18 cellular contexts compared by ENCODE assay signal in the genomic region with DNA sequence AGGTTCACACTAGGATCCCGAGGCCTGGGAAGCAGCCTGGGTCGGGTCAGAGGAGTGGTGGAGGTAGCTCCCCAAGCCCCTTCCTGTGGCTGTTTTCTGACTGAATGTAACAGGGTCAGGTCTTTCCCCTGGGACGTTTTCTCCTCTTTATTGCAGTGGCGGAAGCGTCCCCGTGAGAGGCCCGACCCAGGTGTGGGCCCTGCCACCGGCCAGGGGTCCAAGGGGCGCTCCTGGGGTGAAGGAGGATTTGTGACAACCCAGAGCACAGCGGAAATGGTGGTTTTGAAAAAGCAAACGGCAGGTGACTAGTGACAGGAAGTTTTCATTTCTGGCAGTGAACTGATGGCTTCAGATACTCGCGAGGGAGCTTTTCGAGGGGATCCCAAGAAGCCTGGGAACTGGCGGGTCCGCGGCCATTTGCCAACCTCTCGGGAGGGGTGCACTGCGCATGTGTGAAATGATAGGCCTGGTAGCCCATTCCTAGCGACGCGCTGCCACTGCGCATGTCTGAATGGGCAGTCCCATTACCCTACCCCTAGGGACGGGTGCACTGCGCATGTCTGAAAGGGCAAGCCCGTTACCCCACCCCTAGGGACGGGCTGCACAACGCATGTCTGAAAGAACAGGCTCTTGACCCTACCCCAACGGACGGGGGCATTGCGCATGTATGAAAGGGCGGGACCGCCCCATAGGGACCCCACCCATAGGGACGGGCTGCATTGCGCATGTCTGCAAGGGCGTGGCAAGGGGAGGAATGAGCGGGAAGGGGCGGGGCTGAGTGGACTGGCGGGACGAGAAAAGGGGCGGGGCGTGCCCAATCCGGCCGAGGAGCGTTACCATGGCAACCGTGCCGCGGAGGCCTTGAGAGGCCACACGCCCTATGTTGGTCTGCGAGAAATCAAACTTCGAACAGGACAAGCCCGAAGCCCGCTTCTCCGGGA.
DNase-seq lines count a peak whose midpoint lies in the region; TF ChIP-seq lines count a peak whose summit lies in the region.
"Had no signal": no experiment of that assay in that cellular context is flagged by ENCODE, and none has a peak within 500 bp of the region (broad histone marks: within the 10 kb centered on the region; RNA-seq: fewer than 3 reads in every experiment).

No MANE protein-coding gene starts in this region.

- H3K27me3 ChIP-seq in MM.1S (replicated peaks; ENCODE audit: insufficient read depth, low read length) = no peaks in the 10 kb centered on the region
- H3K27me3 ChIP-seq: SJSA1 had no signal

- TF ChIP-seq CTCF in MM.1S (IDR thresholded peaks at IDR 0.05; ENCODE audit: low read length) = no peak

- H3K27ac ChIP-seq in MM.1S (ENCODE audit: low read length) = no peak overlapping the region
- H3K27ac ChIP-seq: SJSA1 had no signal

- no peaks in the 10 kb centered on the region for H3K9me3 ChIP-seq in MM.1S (replicated peaks; ENCODE audit: insufficient read depth, low read length)
- H3K9me3 ChIP-seq: Caco-2, SJSA1 had no signal

- in situ Hi-C loops in ACHN (cut with HindIII; ENCODE audit: low pct_ligation_motif_present, low pct_unique_long_range_greater_than_20kb, low sequenced_read_pairs) = no loop called here

- no peak overlapping the region for H3K9ac ChIP-seq in MM.1S (ENCODE audit: low read length)

- H3K4me3 ChIP-seq in MM.1S (ENCODE audit: low read length) = peak overlapping the region; percentile 27; the same call in 1 of the 2 replicates
- H3K4me3 ChIP-seq: SJSA1 had no signal

- no peaks in the 10 kb centered on the region for H3K4me1 ChIP-seq in MM.1S (ENCODE audit: low read length)
- H3K4me1 ChIP-seq: Caco-2, SJSA1 had no signal

- DNase-seq in DMS114 treated with DMSO at 0.1 percent for 48 hours (lab: John Stamatoyannopoulos, UW; ENCODE audit: unreplicated experiment) (peak; percentile 96), MM.1S (peak; percentile 83), RPMI8226 (peak; percentile 16), medulla oblongata (ENCODE audit: extremely low spot score) (peak; percentile 12), middle frontal gyrus (ENCODE audit: extremely low spot score, low spot score) (no peak), ACHN (no peak), occipital lobe (lab: John Stamatoyannopoulos, UW) (no peak)
- DNase-seq: activated CD4-positive, alpha-beta T cell treated with anti-CD3 and anti-CD28 coated beads for 4 hours; activated naive CD4-positive, alpha-beta T cell treated with anti-CD3 and anti-CD28 coated beads for 36 hours; AML-193; Caco-2; foreskin fibroblast; IMR-90; NCI-H2171 treated with DMSO at 0.1 percent for 48 hours; nucleus accumbens; stimulated activated CD4-positive, alpha-beta T cell treated with anti-CD3 and anti-CD28 coated beads, Interleukin-4, amount 100 ng/mL, for 24 hours; T-helper 9 cell had no signal

- no peaks in the 10 kb centered on the region for H3F3A ChIP-seq in MM.1S (ENCODE audit: insufficient read depth, low read length)

- H3K4me2 ChIP-seq in MM.1S (ENCODE audit: low read depth, low read length) = no peak overlapping the region

- H4K20me1 ChIP-seq in MM.1S (ENCODE audit: insufficient read depth, low read length) = no peaks in the 10 kb centered on the region

- no peaks in the 10 kb centered on the region for H3K36me3 ChIP-seq in MM.1S (replicated peaks; ENCODE audit: insufficient read depth, low read length)
- H3K36me3 ChIP-seq: SJSA1 had no signal

- no peaks in the 10 kb centered on the region for H3K79me2 ChIP-seq in MM.1S (ENCODE audit: low read length)

- H3K9me2 ChIP-seq in MM.1S (replicated peaks; ENCODE audit: insufficient read depth, low read length) = no peaks in the 10 kb centered on the region

- peak overlapping the region; percentile 69 for H2AFZ ChIP-seq in MM.1S (ENCODE audit: low read length)

Comparison
In these comparisons a context has a peak if more than half of its experiments do, and no peak if none do; other contexts are left out.
1. DNase-seq: peak in DMS114 treated with DMSO at 0.1 percent for 48 hours (single experiment), MM.1S (single experiment), RPMI8226 (single experiment) and medulla oblongata (single experiment); none in middle frontal gyrus (single experiment), ACHN (single experiment) and occipital lobe (single experiment).